In the genomic region with DNA sequence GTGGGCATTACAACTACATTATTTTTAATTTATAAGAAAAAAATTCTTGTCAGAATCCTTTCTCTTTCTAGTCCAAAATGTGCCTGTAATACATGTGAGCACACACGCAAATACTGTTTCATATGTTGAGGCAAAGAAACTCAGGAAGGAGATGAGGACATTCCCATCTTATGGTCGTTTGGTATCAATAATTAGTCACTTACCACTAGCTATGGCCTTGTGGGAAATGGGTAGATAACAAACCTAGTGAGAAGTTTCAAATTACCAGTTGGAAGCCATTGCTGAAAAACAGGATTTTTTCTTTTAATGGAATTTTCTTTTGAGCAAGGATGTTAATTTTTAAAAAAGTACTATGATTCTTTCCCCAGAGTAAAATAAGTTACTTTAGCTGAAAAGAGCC, we compare ENCODE assay signal across 14 cellular contexts. TPM values are rescaled to one million over a fixed set of nuclear protein-coding genes. Genes with fewer than 3 reads are reported as not detected.
DNase-seq lines count a peak whose midpoint lies in the region; ATAC-seq and TF ChIP-seq lines count a peak whose summit lies in the region.
"Had no signal": no experiment of that assay in that cellular context is flagged by ENCODE, and none has a peak within 500 bp of the region (broad histone marks: within the 10 kb centered on the region; RNA-seq: fewer than 3 reads in every experiment).

No MANE protein-coding gene starts in this region.

- peaks cover 7% of the 10 kb centered on the region; the same call in 1 of the 2 replicates for H3K9me3 ChIP-seq in BLaER1
- no peaks in the 10 kb centered on the region for H3K9me3 ChIP-seq in fibroblast of lung (ENCODE audit: control insufficient read depth, insufficient read depth, low read depth, low read length)

- no peak overlapping the region for H2AFZ ChIP-seq in fibroblast of lung (ENCODE audit: low read length)

- no peak overlapping the region for H3K4me3 ChIP-seq in BLaER1
- H3K4me3 ChIP-seq in fibroblast of lung (replicated peaks in 1 of 4; ENCODE audit: control extremely low read depth in 1 of 4, insufficient read depth in 1 of 4, low read depth in 3 of 4, low read length in 4 of 4) = peak overlapping the region in 2 of 4 experiments; percentile 18 to 29
- no peak overlapping the region for H3K4me3 ChIP-seq in rectal smooth muscle tissue (ENCODE audit: low read length)
- H3K4me3 ChIP-seq: cardiac muscle cell had no signal

- H3K4me1 ChIP-seq in BLaER1 (peaks cover 49% of the 10 kb centered on the region), fibroblast of lung (ENCODE audit: control insufficient read depth, extremely low read depth, insufficient read depth, low read length) (peaks cover 36% of the 10 kb centered on the region), rectal smooth muscle tissue (ENCODE audit: control insufficient read depth, insufficient read depth, low read length) (peaks cover 46% of the 10 kb centered on the region)

- H3K27ac ChIP-seq in BLaER1 (no peak overlapping the region), RWPE1 (peak overlapping the region; percentile 67; the same call in 1 of the 2 replicates), fibroblast of lung (ENCODE audit: insufficient read depth, low read length) (peak overlapping the region; percentile 89), rectal smooth muscle tissue (ENCODE audit: low read depth, low read length) (peak overlapping the region; percentile 42)
- H3K27ac ChIP-seq: cardiac muscle cell, KMS-11, WERI-Rb-1 had no signal

- no peak for ATAC-seq in HG02763 (IDR thresholded peaks at IDR 0.05; ENCODE audit: unreplicated experiment)
- ATAC-seq: activated T-cell treated with anti-CD3 and anti-CD28 coated beads, Interleukin-2, amount 50 U/mL, for 4 hours; foreskin keratinocyte had no signal

- H4K20me1 ChIP-seq in BLaER1 (peaks cover 100% of the 10 kb centered on the region), fibroblast of lung (ENCODE audit: control insufficient read depth, extremely low read depth, insufficient read depth, low read length) (no peaks in the 10 kb centered on the region)

- peaks cover 61% of the 10 kb centered on the region for H3K36me3 ChIP-seq in BLaER1
- H3K36me3 ChIP-seq in fibroblast of lung (ENCODE audit: control insufficient read depth, insufficient read depth, low read length) = no peaks in the 10 kb centered on the region
- H3K36me3 ChIP-seq in rectal smooth muscle tissue (ENCODE audit: control insufficient read depth, insufficient read depth, low read length) = no peaks in the 10 kb centered on the region
- H3K36me3 ChIP-seq: cardiac muscle cell had no signal

- no peak for TF ChIP-seq CTCF in RWPE1 (conservative IDR thresholded peaks at IDR 0.05; ENCODE audit: low read depth)
- TF ChIP-seq CTCF in fibroblast of lung (conservative IDR thresholded peaks at IDR 0.05 in 1 of 2, IDR thresholded peaks at IDR 0.05 in 1 of 2; ENCODE audit: low read depth in 1 of 2, low read length in 2 of 2) = no peak

- DNase-seq in RWPE1 (ENCODE audit: low spot score) (no peak), fibroblast of lung (ENCODE audit: low read depth in 2 of 2) (peak; percentile 62 to 90), dedifferentiated amniotic fluid mesenchymal stem cell (ENCODE audit: extremely low spot score) (no peak), germinal center (ENCODE audit: low spot score) (no peak), NCI-H510A (lab: John Stamatoyannopoulos, UW) (no peak)
- DNase-seq: activated T-cell treated with anti-CD3 and anti-CD28 coated beads, Interleukin-2, amount 50 U/mL, for 4 hours; foreskin keratinocyte; stimulated activated CD4-positive, alpha-beta T cell treated with anti-CD3 and anti-CD28 coated beads, Interleukin-12 subunit alpha, Interleukin-12 subunit beta, amount 100 ng/mL, for 4 hours; WERI-Rb-1 had no signal

- POLR2A ChIA-PET in RWPE1 (lab: Yijun Ruan, JAX; ENCODE audit: low non-redundant PET) = interaction anchor here (0.5 kb wide), 1 partner anchor 17 kb away, joined by 5 read pairs; no protein-coding TSS in a partner anchor

- peaks cover 62% of the 10 kb centered on the region for H3K79me2 ChIP-seq in fibroblast of lung (ENCODE audit: control insufficient read depth, insufficient read depth, low read length)

- H3K27me3 ChIP-seq in BLaER1 (no peaks in the 10 kb centered on the region), fibroblast of lung (ENCODE audit: control insufficient read depth, insufficient read depth, low read length) (no peaks in the 10 kb centered on the region), rectal smooth muscle tissue (ENCODE audit: control insufficient read depth, insufficient read depth, low read length) (no peaks in the 10 kb centered on the region)
- H3K27me3 ChIP-seq: foreskin keratinocyte had no signal

- CTCF ChIA-PET in RWPE1 (lab: Yijun Ruan, JAX) = interaction anchor here (1.8 kb wide), 1 partner anchor 8 kb away, joined by 5 read pairs; no protein-coding TSS in a partner anchor

- H3K4me2 ChIP-seq in BLaER1 = peak overlapping the region; percentile 41
- peak overlapping the region; percentile 87 for H3K4me2 ChIP-seq in fibroblast of lung (ENCODE audit: extremely low read depth, insufficient read depth, low read length)
- H3K4me2 ChIP-seq: KMS-11 had no signal

- no peak overlapping the region for H3K9ac ChIP-seq in BLaER1
- H3K9ac ChIP-seq in fibroblast of lung (ENCODE audit: insufficient read depth, low read length) = peak overlapping the region; percentile 63
- no peak overlapping the region for H3K9ac ChIP-seq in rectal smooth muscle tissue (ENCODE audit: low read length)
- H3K9ac ChIP-seq: KMS-11 had no signal

RNA-seq across cellular contexts. Expression of a gene that starts 25.7 kb away (rescaled TPM):
- total RNA-seq in fibroblast of lung = 62.1 and 63.7 TPM in 2 replicates
- 28.2 and 38.0 TPM in 2 replicates for polyA plus RNA-seq in fibroblast of lung
- polyA plus RNA-seq in fibroblast of lung (2012) = 22.5 and 37.8 TPM in 2 replicates
- polyA minus RNA-seq in fibroblast of lung (ENCODE audit: low replicate concordance) = 50.3 and 60.6 TPM in 2 replicates

Comparison
In these comparisons a context has a peak if more than half of its experiments do, and no peak if none do; other contexts are left out.
1. DNase-seq: peak in fibroblast of lung (2 of 2); none in RWPE1 (single experiment), dedifferentiated amniotic fluid mesenchymal stem cell (single experiment), germinal center (single experiment) and NCI-H510A (single experiment).